ENCODE assay signal across 10 cellular contexts in the genomic region with DNA sequence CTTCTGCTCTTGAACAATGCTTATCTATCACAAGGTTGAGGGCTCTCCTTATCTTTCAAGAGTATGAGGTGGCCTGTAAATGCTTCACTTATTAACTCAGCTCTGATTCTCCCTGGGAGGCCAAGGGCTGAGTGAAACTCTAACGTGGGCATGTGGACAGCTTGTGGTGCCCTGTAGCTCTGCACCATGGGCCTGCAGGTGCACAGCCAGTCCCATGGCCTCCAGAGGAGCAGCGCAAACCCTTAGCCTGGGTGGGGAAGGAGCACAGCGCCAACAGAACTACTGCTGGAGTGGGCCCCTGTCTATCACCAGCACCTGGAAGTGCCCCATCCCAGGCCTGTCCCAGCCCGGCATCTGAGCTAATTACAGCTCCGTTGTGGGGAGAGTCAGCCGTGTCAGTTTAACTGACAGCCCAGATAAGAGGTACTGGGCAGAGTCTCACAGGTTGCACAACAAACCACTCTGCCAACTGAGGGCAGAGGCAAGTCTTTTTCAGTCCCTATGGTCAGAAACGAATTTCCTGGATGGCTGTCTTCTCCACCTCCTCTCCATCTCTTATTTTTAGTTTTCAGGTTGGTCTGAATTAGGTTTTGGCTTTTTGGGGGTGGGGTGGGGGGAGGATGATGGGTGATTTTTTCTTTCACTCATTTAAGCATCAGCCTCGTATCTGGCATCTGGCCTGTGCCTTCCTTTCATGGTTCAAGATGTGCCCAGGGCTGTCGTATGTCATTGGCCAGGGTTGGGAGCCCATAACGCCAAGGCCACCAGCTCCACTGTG.
A peak's percentile ranks its signal among the peaks of the same experiment; 100 is the strongest.
DNase-seq lines count a peak whose midpoint lies in the region; ATAC-seq and TF ChIP-seq lines count a peak whose summit lies in the region.
"Had no signal": no experiment of that assay in that cellular context is flagged by ENCODE, and none has a peak within 500 bp of the region (broad histone marks: within the 10 kb centered on the region; RNA-seq: fewer than 3 reads in every experiment).

No MANE protein-coding gene starts in this region.

- H3K36me3 Mint-ChIP-seq in T-helper 17 cell (ENCODE audit: low read depth) (peaks cover 3% of the 10 kb centered on the region), mesothelial cell of epicardium (no peaks in the 10 kb centered on the region)
- peaks cover 1 to 7% of the 10 kb centered on the region in 2 donors for H3K36me3 Mint-ChIP-seq in activated T-cell treated with anti-CD3 and anti-CD28 coated beads, Interleukin-2, amount 50 U/mL, for 72 hours (ENCODE audit: insufficient read depth in 2 of 2)
- H3K36me3 Mint-ChIP-seq: naive B cell had no signal

- H2AFZ ChIP-seq in parathyroid adenoma: peak overlapping the region; percentile 35

- H3K9me3 ChIP-seq in T-helper 17 cell (ENCODE audit: control insufficient read depth, low read length, poor library complexity, severe bottlenecking): no peaks in the 10 kb centered on the region
- no peaks in the 10 kb centered on the region for H3K9me3 ChIP-seq in parathyroid adenoma (ENCODE audit: control insufficient read depth, low read length)
- no peaks in the 10 kb centered on the region for H3K9me3 ChIP-seq in prostate gland

- peaks cover 40% of the 10 kb centered on the region for H3K4me1 Mint-ChIP-seq in T-helper 17 cell
- peaks cover 61% of the 10 kb centered on the region for H3K4me1 Mint-ChIP-seq in activated T-cell treated with anti-CD3 and anti-CD28 coated beads, Interleukin-2, amount 50 U/mL, for 72 hours (ENCODE audit: low read depth)
- H3K4me1 Mint-ChIP-seq in mesothelial cell of epicardium: peaks cover 36% of the 10 kb centered on the region

- ATAC-seq in HG03097 (IDR thresholded peaks at IDR 0.05; ENCODE audit: low FRiP score, unreplicated experiment) (peak; percentile 73), T-helper 17 cell (no peak), GM21717 (IDR thresholded peaks at IDR 0.05; ENCODE audit: unreplicated experiment) (no peak)
- no peak for ATAC-seq in activated T-cell treated with anti-CD3 and anti-CD28 coated beads, Interleukin-2, amount 50 U/mL, for 72 hours (replicated peaks in 1 of 2)

- H3K4me2 ChIP-seq in parathyroid adenoma (ENCODE audit: low read length): no peak overlapping the region

- H3K27me3 Mint-ChIP-seq in T-helper 17 cell: no peaks in the 10 kb centered on the region
- peaks cover 7% of the 10 kb centered on the region for H3K27me3 Mint-ChIP-seq in activated T-cell treated with anti-CD3 and anti-CD28 coated beads, Interleukin-2, amount 50 U/mL, for 72 hours (ENCODE audit: low read depth)
- no peaks in the 10 kb centered on the region for H3K27me3 Mint-ChIP-seq in mesothelial cell of epicardium (ENCODE audit: low read depth)

- peaks cover under 1 to 3% of the 10 kb centered on the region in 2 donors for H3K9me3 Mint-ChIP-seq in activated T-cell treated with anti-CD3 and anti-CD28 coated beads, Interleukin-2, amount 50 U/mL, for 72 hours
- H3K9me3 Mint-ChIP-seq in mesothelial cell of epicardium: peaks cover under 1% of the 10 kb centered on the region
- H3K9me3 Mint-ChIP-seq: naive B cell had no signal

- TF ChIP-seq POLR2A in GM19099 (IDR thresholded peaks at IDR 0.05; ENCODE audit: extremely low read depth, insufficient read length, low read depth) (peak; percentile 28), prostate gland (IDR thresholded peaks at IDR 0.05) (no peak)

- no peaks in the 10 kb centered on the region for H3K79me2 ChIP-seq in parathyroid adenoma

- H3K27me3 ChIP-seq in parathyroid adenoma (ENCODE audit: control insufficient read depth, insufficient read depth, low read length): no peaks in the 10 kb centered on the region
- no peaks in the 10 kb centered on the region for H3K27me3 ChIP-seq in prostate gland (replicated peaks; ENCODE audit: insufficient read depth)

- DNase-seq in T-helper 17 cell (no peak), prostate gland (ENCODE audit: low spot score) (no peak), mesothelial cell of epicardium (ENCODE audit: low spot score in 2 of 2, unreplicated experiment in 2 of 2) (no peak)
- DNase-seq in activated T-cell treated with anti-CD3 and anti-CD28 coated beads, Interleukin-2, amount 50 U/mL, for 72 hours: no peak
- DNase-seq: naive B cell, WERI-Rb-1 had no signal

- H3K9ac ChIP-seq in parathyroid adenoma: no peak overlapping the region

- H3K4me1 ChIP-seq in parathyroid adenoma (no peaks in the 10 kb centered on the region), prostate gland (replicated peaks) (no peaks in the 10 kb centered on the region)

- H3K4me3 Mint-ChIP-seq in T-helper 17 cell: peak overlapping the region; percentile 2
- H3K4me3 Mint-ChIP-seq in activated T-cell treated with anti-CD3 and anti-CD28 coated beads, Interleukin-2, amount 50 U/mL, for 72 hours: no peak overlapping the region
- H3K4me3 Mint-ChIP-seq in mesothelial cell of epicardium: no peak overlapping the region

- TF ChIP-seq CTCF in parathyroid adenoma (IDR thresholded peaks at IDR 0.05) (no peak), prostate gland (IDR thresholded peaks at IDR 0.05) (no peak), mesothelial cell of epicardium (IDR thresholded peaks at IDR 0.05; ENCODE audit: unreplicated experiment) (no peak)

- no peak overlapping the region for H3K27ac ChIP-seq in parathyroid adenoma
- H3K27ac ChIP-seq in prostate gland: no peak overlapping the region
- H3K27ac ChIP-seq: WERI-Rb-1 had no signal

- WGBS in prostate gland: 66% methylated on average over 9 of the region's 10 CpGs

- H3K36me3 ChIP-seq in parathyroid adenoma (ENCODE audit: control insufficient read depth, insufficient read depth, low read length): no peaks in the 10 kb centered on the region
- no peaks in the 10 kb centered on the region for H3K36me3 ChIP-seq in prostate gland
- H3K36me3 ChIP-seq: WERI-Rb-1 had no signal

- no peak overlapping the region for H3K4me3 ChIP-seq in parathyroid adenoma (ENCODE audit: low read depth, low read length)
- H3K4me3 ChIP-seq in prostate gland: no peak overlapping the region

- H3K27ac Mint-ChIP-seq in T-helper 17 cell (peak overlapping the region; percentile 78), mesothelial cell of epicardium (no peak overlapping the region)
- H3K27ac Mint-ChIP-seq in activated T-cell treated with anti-CD3 and anti-CD28 coated beads, Interleukin-2, amount 50 U/mL, for 72 hours: no peak overlapping the region

- intact Hi-C loops in prostate gland (cut with DNase I): no loop called here
